7 cellular contexts compared by ENCODE assay signal in the genomic region with DNA sequence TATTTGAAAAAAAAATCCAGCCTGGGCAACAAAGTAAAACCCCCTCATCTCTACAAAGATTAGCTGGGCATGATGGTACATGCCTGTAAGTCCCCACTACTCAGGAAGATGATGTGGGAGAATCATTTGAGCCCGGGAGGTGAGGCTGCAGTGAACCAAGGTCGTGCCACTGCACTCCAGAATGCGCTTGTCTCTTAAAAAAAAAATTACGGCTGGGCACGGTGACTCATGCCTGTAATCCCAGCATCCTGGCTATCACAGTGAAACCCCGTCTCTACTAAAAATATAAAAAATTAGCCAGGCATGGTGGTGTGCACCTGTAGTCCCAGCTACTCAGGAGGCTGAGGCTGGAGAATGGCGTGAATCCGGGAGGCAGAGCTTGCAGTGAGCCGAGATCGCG. TPM values are rescaled to one million over a fixed set of nuclear protein-coding genes. Genes with fewer than 3 reads are reported as not detected.
DNase-seq lines count a peak whose midpoint lies in the region; ATAC-seq and TF ChIP-seq lines count a peak whose summit lies in the region.
"Not testable (repeated sequence)": the region's sequence is repeated elsewhere in the genome, so short reads cannot be mapped to it uniquely, and the experiment has no call there.

No MANE protein-coding gene starts in this region.

- H3K27me3 ChIP-seq in MG63 = not testable (repeated sequence)

- in situ Hi-C loops in Caki2 (cut with HindIII; ENCODE audit: low pct_unique_long_range_greater_than_20kb, low sequenced_read_pairs) = not testable (repeated sequence)

- DNase-seq in Caki2 (ENCODE audit: low read depth) (peak; percentile 38), MG63 (peak; percentile 4), dermis blood vessel endothelial cell (peak; percentile 16), left kidney (ENCODE audit: low read depth, low spot score) (peak; percentile 12)
- DNase-seq in activated CD8-positive, alpha-beta memory T cell treated with anti-CD3 and anti-CD28 coated beads for 24 hours = peak; percentile 26

- peaks cover 29 to 40% of the 10 kb centered on the region in 2 experiments for H3K36me3 ChIP-seq in HEK293 (ENCODE audit: control insufficient read depth in 2 of 2, insufficient read depth in 1 of 2, low read length in 2 of 2)
- not testable (repeated sequence) for H3K36me3 ChIP-seq in MG63

- TF ChIP-seq CTCF in HEK293 (tag by site-specific recombination; IDR thresholded peaks at IDR 0.05) = not testable (repeated sequence)

- H3K4me3 ChIP-seq in HEK293 (ENCODE audit: low read depth, low read length); MG63: not testable (repeated sequence)

- CTCF ChIA-PET in HEK293 (lab: Yijun Ruan, JAX) = not testable (repeated sequence)

- ATAC-seq in SK-N-SH treated with all-trans-retinoic acid at 6 μM for 48 hours = peak; percentile 58

- H3K9me3 ChIP-seq in HEK293 (ENCODE audit: control insufficient read depth, insufficient read depth, low read depth, low read length); MG63: not testable (repeated sequence)

- not testable (repeated sequence) for H3K27ac ChIP-seq in HEK293 (ENCODE audit: extremely low read depth, low read depth, low read length)

- H3K4me1 ChIP-seq in HEK293 (ENCODE audit: control insufficient read depth, insufficient read depth, low read length) = not testable (repeated sequence)

- POLR2A ChIA-PET in HEK293 (lab: Yijun Ruan, JAX) = not testable (repeated sequence)

TF ChIP-seq in HEK293, 187 proteins besides CTCF, POLR2A, EP300 and RAD21 (continues in another document):
- TF ChIP-seq, protein P1, sequence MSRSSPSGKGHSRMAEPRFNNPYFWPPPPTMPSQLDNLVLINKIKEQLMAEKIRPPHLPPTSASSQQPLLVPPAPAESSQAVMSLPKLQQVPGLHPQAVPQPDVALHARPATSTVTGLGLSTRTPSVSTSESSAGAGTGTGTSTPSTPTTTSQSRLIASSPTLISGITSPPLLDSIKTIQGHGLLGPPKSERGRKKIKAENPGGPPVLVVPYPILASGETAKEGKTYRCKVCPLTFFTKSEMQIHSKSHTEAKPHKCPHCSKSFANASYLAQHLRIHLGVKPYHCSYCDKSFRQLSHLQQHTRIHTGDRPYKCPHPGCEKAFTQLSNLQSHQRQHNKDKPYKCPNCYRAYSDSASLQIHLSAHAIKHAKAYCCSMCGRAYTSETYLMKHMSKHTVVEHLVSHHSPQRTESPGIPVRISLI (tag by site-specific recombination; IDR thresholded peaks at IDR 0.05) = peak; percentile 69; the same call in 1 of the 2 replicates
- TF ChIP-seq IKZF3 (tag by site-specific recombination; IDR thresholded peaks at IDR 0.05) (peak; percentile 28; the same call in 1 of the 2 replicates), SP7 (tag by site-specific recombination; IDR thresholded peaks at IDR 0.05) (peak; percentile 63), WT1 (tag by site-specific recombination; IDR thresholded peaks at IDR 0.05) (0 out of 2 replicates have a peak, but pooled peaks have one; percentile 21), SCRT1 (tag by site-specific recombination; IDR thresholded peaks at IDR 0.05; ENCODE audit: borderline replicate concordance) (peak; percentile 57; the same call in 1 of the 2 replicates), MZF1 (tag by site-specific recombination; IDR thresholded peaks at IDR 0.05; ENCODE audit: borderline replicate concordance) (peak; percentile 23; the same call in 1 of the 2 replicates), ZNF629 (tag by site-specific recombination; IDR thresholded peaks at IDR 0.05) (peak; percentile 54; the same call in 1 of the 2 replicates), ZNF394 (tag by site-specific recombination; IDR thresholded peaks at IDR 0.05; ENCODE audit: borderline replicate concordance) (peak; percentile 42; the same call in 1 of the 2 replicates), ZNF843 (tag by site-specific recombination; IDR thresholded peaks at IDR 0.05) (0 out of 2 replicates have a peak, but pooled peaks have one; percentile 19), GLIS1 (tag by site-specific recombination; IDR thresholded peaks at IDR 0.05) (peak; percentile 14; the same call in 1 of the 2 replicates), ZNF2 (tag by site-specific recombination; IDR thresholded peaks at IDR 0.05) (0 out of 2 replicates have a peak, but pooled peaks have one; percentile 19)
- TF ChIP-seq, protein P2, sequence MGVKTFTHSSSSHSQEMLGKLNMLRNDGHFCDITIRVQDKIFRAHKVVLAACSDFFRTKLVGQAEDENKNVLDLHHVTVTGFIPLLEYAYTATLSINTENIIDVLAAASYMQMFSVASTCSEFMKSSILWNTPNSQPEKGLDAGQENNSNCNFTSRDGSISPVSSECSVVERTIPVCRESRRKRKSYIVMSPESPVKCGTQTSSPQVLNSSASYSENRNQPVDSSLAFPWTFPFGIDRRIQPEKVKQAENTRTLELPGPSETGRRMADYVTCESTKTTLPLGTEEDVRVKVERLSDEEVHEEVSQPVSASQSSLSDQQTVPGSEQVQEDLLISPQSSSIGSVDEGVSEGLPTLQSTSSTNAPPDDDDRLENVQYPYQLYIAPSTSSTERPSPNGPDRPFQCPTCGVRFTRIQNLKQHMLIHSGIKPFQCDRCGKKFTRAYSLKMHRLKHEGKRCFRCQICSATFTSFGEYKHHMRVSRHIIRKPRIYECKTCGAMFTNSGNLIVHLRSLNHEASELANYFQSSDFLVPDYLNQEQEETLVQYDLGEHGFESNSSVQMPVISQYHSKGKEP (tag by site-specific recombination; IDR thresholded peaks at IDR 0.05) = peak; percentile 86

RNA-seq across cellular contexts. Expression of a gene that starts 4.4 kb away (rescaled TPM):
- total RNA-seq in Caki2 (2014; rRNA removed; shearing (Covaris generic); ENCODE audit: low replicate concordance) = 279 and 280 TPM in 2 replicates
- total RNA-seq in MG63 (2014; rRNA removed; shearing (Covaris generic); ENCODE audit: low replicate concordance) = 61.1 and 141 TPM in 2 replicates
- 51.5 and 54.5 TPM in 2 replicates for total RNA-seq in dermis blood vessel endothelial cell

RNA-seq across cellular contexts. Expression of a gene that starts 4.7 kb away (rescaled TPM):
- total RNA-seq in Caki2 (2014; rRNA removed; shearing (Covaris generic); ENCODE audit: low replicate concordance) = 55.1 and 82.7 TPM in 2 replicates
- 12.6 and 28.1 TPM in 2 replicates for total RNA-seq in MG63 (2014; rRNA removed; shearing (Covaris generic); ENCODE audit: low replicate concordance)
- total RNA-seq in dermis blood vessel endothelial cell = 33.5 and 38.3 TPM in 2 replicates
